In the genomic region with DNA sequence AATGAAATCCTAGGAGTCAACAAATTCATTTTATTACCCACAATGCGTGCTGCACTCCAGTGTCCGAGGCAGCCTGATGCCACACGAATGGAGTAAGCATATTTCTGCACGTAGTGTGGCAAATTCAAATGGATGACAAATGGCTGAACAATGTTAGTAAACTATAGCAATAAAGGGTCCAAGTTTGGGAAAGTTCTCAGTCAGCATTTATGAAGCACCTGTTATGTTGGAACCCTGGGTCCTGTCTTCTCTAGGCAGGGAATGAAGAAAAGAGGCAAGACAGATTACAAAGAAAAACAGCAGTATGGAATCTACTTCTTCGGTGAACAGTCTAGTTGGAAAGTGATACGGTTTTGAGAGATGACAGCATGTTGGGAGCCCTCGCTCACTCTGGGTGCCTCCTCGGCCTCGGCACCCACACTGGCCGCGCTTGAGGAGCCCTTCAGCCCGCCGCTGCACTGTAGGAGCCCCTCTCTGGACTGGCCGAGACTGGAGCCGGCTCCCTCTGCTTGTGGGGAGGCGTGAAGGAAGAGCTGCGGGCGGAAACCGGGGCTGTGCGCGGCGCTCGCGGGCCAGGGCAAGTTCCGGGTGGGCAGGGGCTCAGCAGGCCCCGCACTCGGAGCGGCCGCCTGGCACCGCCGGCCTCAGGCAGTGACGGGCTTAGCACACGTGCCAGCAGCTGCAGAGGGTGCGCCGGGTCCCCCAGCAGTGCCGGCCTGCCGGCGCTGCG, we compare ENCODE assay signal across 22 cellular contexts.
"Had no signal": no experiment of that assay in that cellular context is flagged by ENCODE, and none has a peak within 500 bp of the region (broad histone marks: within the 10 kb centered on the region; RNA-seq: fewer than 3 reads in every experiment).

No MANE protein-coding gene starts in this region.

- H3K27ac Mint-ChIP-seq: activated T-cell treated with anti-CD3 and anti-CD28 coated beads, Interleukin-2, amount 50 U/mL, for 72 hours; dendritic cell treated with granulocyte-macrophage colony-stimulating factor and Interleukin-4, amounts not matched to agents 40 ng/mL and 50 ng/mL, for 4 days; progenitor cell of endocrine pancreas; WTC11 had no signal

- ATAC-seq: foreskin keratinocyte, left lobe of liver, lower lobe of right lung, WTC11 had no signal

- H3K4me3 Mint-ChIP-seq: dendritic cell treated with granulocyte-macrophage colony-stimulating factor and Interleukin-4, amounts not matched to agents 40 ng/mL and 50 ng/mL, for 4 days; WTC11 had no signal

- H3K4me3 ChIP-seq: adrenal gland, ascending aorta, lower lobe of right lung, thyroid gland had no signal

- H3K9me3 ChIP-seq: adrenal gland, ascending aorta, lower lobe of right lung, thyroid gland had no signal

- H3K36me3 Mint-ChIP-seq: naive B cell had no signal

- H3K27ac ChIP-seq: adrenal gland, ascending aorta, brain microvascular endothelial cell, foreskin keratinocyte, lower lobe of right lung, thyroid gland had no signal

- H3K27me3 Mint-ChIP-seq: dendritic cell treated with granulocyte-macrophage colony-stimulating factor and Interleukin-4, amounts not matched to agents 40 ng/mL and 50 ng/mL, for 4 days; naive B cell; progenitor cell of endocrine pancreas had no signal

- H3K36me3 ChIP-seq: adrenal gland, ascending aorta, brain microvascular endothelial cell, lower lobe of right lung, thyroid gland had no signal

- H3K4me1 ChIP-seq: foreskin keratinocyte had no signal

- H3K27me3 ChIP-seq: adrenal gland, ascending aorta, brain microvascular endothelial cell, foreskin keratinocyte, thyroid gland had no signal

- DNase-seq: activated CD4-positive, alpha-beta T cell treated with anti-CD3 and anti-CD28 coated beads for 4 hours; activated CD4-positive, alpha-beta T cell treated with anti-CD3 and anti-CD28 coated beads, Interleukin-2, amount 50 U/mL, for 48 hours; activated effector memory CD4-positive, alpha-beta T cell treated with anti-CD3 and anti-CD28 coated beads, Interleukin-2, amount 50 U/mL, for 16 hours; activated naive CD4-positive, alpha-beta T cell treated with anti-CD3 and anti-CD28 coated beads, Interleukin-2, amount 50 U/mL, for 16 hours; activated T-cell treated with anti-CD3 and anti-CD28 coated beads, Interleukin-2, amount 50 U/mL, for 72 hours; brain microvascular endothelial cell; caudate nucleus; effector CD4-positive, alpha-beta T cell; lower lobe of right lung; naive B cell; retina; stimulated activated CD4-positive, alpha-beta T cell treated with anti-CD3 and anti-CD28 coated beads, Interleukin-4, amount 100 ng/mL, for 24 hours; stimulated activated naive CD8-positive, alpha-beta T cell treated with anti-CD3 and anti-CD28 coated beads, Interleukin-15, Interleukin-2, amounts not matched to agents 100 U/mL and 50 U/mL, for 24 hours; T1000; thyroid gland had no signal
